Comparison of ENCODE assay signal across 11 cellular contexts in the genomic region with DNA sequence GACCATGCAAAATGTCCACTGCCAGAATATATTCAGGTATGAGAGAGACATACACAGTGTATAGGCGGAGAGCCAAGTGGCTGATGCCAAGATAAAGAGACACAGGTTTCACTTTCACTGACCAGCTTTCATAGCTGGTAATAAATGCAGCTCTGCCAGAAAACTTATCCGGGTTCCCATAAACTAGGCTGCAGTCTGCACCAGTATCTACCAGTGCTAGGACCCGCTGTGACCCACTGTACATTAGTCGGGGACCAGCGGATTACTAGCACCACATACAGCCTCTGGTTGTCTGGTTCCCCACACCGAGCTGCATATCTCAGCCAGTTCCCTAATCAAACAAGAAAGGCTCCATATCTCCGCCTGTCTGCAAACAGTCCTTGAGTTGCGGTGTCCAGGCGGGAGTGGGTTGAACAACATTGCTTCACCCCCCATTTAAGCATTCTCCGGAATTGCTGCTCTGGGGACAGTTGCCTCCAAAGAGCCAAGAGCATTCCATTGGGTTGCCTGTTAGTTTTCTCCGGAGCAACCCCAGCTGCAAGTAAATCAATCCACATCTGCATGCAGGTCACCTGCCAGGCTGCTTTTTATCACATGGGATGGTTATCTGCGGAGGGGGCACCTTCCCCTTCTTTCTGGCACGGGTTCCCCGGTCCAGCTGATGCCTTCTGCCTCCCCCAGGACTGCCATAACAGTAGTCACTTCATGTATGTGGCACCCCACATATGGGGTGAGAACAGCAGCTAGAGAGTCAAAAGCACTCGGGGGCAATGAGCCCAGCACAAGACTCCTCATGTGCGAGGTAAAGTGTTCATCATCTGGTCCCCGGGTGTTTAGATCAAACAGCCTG. TPM values are rescaled to one million over a fixed set of nuclear protein-coding genes. Genes with fewer than 3 reads are reported as not detected.
DNase-seq lines count a peak whose midpoint lies in the region; ATAC-seq and TF ChIP-seq lines count a peak whose summit lies in the region.
"Had no signal": no experiment of that assay in that cellular context is flagged by ENCODE, and none has a peak within 500 bp of the region (broad histone marks: within the 10 kb centered on the region; RNA-seq: fewer than 3 reads in every experiment).

No MANE protein-coding gene starts in this region.

- peaks cover 8% of the 10 kb centered on the region for H3K36me3 Mint-ChIP-seq in progenitor cell of endocrine pancreas (ENCODE audit: insufficient read depth)
- no peaks in the 10 kb centered on the region for H3K36me3 Mint-ChIP-seq in activated naive CD8-positive, alpha-beta T cell treated with anti-CD3 and anti-CD28 coated beads, Interleukin-2, amount 50 U/mL, for 24 hours (ENCODE audit: low read depth)

- no peaks in the 10 kb centered on the region for H3K36me3 ChIP-seq in Panc1 (ENCODE audit: control insufficient read depth, insufficient read depth, low read length)
- H3K36me3 ChIP-seq: HAP-1 had no signal

- CTCF ChIA-PET in Panc1 (lab: Charles Lee), result interaction anchor here (0.6 kb wide), 1 partner anchor 147 kb away, joined by 4 read pairs; no protein-coding TSS in a partner anchor

- POLR2A ChIA-PET in Panc1 (lab: Charles Lee), result no interaction called here

- ATAC-seq in Panc1 (peak; percentile 59), GM18868 (IDR thresholded peaks at IDR 0.05; ENCODE audit: unreplicated experiment) (no peak), HG03135 (IDR thresholded peaks at IDR 0.05; ENCODE audit: unreplicated experiment) (no peak)
- no peak for ATAC-seq in activated naive CD8-positive, alpha-beta T cell treated with anti-CD3 and anti-CD28 coated beads, Interleukin-2, amount 50 U/mL, for 24 hours

- H3K4me3 Mint-ChIP-seq in progenitor cell of endocrine pancreas (ENCODE audit: low read depth), result peak overlapping the region; percentile 33
- no peak overlapping the region for H3K4me3 Mint-ChIP-seq in activated naive CD8-positive, alpha-beta T cell treated with anti-CD3 and anti-CD28 coated beads, Interleukin-2, amount 50 U/mL, for 24 hours

- H3K4me3 ChIP-seq in Panc1 (ENCODE audit: low read depth in 2 of 2, low read length in 2 of 2), result peak overlapping the region; percentile 14 to 18
- H3K4me3 ChIP-seq: HAP-1 had no signal

- no peaks in the 10 kb centered on the region for H3K27me3 Mint-ChIP-seq in progenitor cell of endocrine pancreas
- H3K27me3 Mint-ChIP-seq in activated naive CD8-positive, alpha-beta T cell treated with anti-CD3 and anti-CD28 coated beads, Interleukin-2, amount 50 U/mL, for 24 hours, result no peaks in the 10 kb centered on the region

- no TSS peak for BruUV-seq in Panc1 (replicated peaks; lab: Mats Ljungman, UMichigan)

- peaks cover 15% of the 10 kb centered on the region for H3K4me1 Mint-ChIP-seq in progenitor cell of endocrine pancreas (ENCODE audit: low read depth)
- no peaks in the 10 kb centered on the region for H3K4me1 Mint-ChIP-seq in activated naive CD8-positive, alpha-beta T cell treated with anti-CD3 and anti-CD28 coated beads, Interleukin-2, amount 50 U/mL, for 24 hours

- TF ChIP-seq CTCF in Panc1 (IDR thresholded peaks at IDR 0.05) (no peak), progenitor cell of endocrine pancreas (IDR thresholded peaks at IDR 0.05; ENCODE audit: unreplicated experiment) (no peak)

- H3K4me1 ChIP-seq in Panc1 (ENCODE audit: control insufficient read depth, insufficient read depth, low read length), result peaks cover 14% of the 10 kb centered on the region; the same call in 1 of the 2 replicates
- H3K4me1 ChIP-seq: HAP-1 had no signal

- H3K27ac Mint-ChIP-seq in progenitor cell of endocrine pancreas, result no peak overlapping the region
- H3K27ac Mint-ChIP-seq in activated naive CD8-positive, alpha-beta T cell treated with anti-CD3 and anti-CD28 coated beads, Interleukin-2, amount 50 U/mL, for 24 hours, result no peak overlapping the region

- H3K27me3 ChIP-seq in Panc1 (ENCODE audit: control insufficient read depth, insufficient read depth, low read length), result no peaks in the 10 kb centered on the region

- no peaks in the 10 kb centered on the region for H3K9me3 ChIP-seq in Panc1 (ENCODE audit: control insufficient read depth, insufficient read depth, low read depth, low read length)

- in situ Hi-C loops in Panc1 (cut with HindIII; ENCODE audit: low pct_unique_long_range_greater_than_20kb, low sequenced_read_pairs), result no loop called here

- H3K27ac ChIP-seq in Panc1 (ENCODE audit: low read length), result no peak overlapping the region

- H3K9me3 Mint-ChIP-seq in progenitor cell of endocrine pancreas (ENCODE audit: low read depth), result peaks cover 3% of the 10 kb centered on the region
- H3K9me3 Mint-ChIP-seq in activated naive CD8-positive, alpha-beta T cell treated with anti-CD3 and anti-CD28 coated beads, Interleukin-2, amount 50 U/mL, for 24 hours, result no peaks in the 10 kb centered on the region

- intact Hi-C loops in Panc1 (cut with micrococcal nuclease; ENCODE audit: unreplicated experiment), result no loop called here

- DNase-seq in DMS53 treated with DMSO at 0.1 percent for 48 hours (lab: John Stamatoyannopoulos, UW; ENCODE audit: unreplicated experiment) (peak; percentile 67), Panc1 (ENCODE audit: low read depth, low spot score) (no peak), fibroblast of gingiva (ENCODE audit: low read depth) (peak; percentile 49), progenitor cell of endocrine pancreas (ENCODE audit: low spot score, unreplicated experiment) (no peak), NCI-H1436 (lab: John Stamatoyannopoulos, UW) (no peak)
- DNase-seq in activated naive CD8-positive, alpha-beta T cell treated with anti-CD3 and anti-CD28 coated beads, Interleukin-2, amount 50 U/mL, for 24 hours, result no peak

RNA-seq across cellular contexts. Expression of a gene that starts 18.0 kb away (rescaled TPM):
- 9.5 TPM for total RNA-seq in Panc1 (2021; ENCODE audit: unreplicated experiment)
- 5.5 TPM for polyA plus RNA-seq in Panc1 (2012; ENCODE audit: insufficient read length)
- total RNA-seq in progenitor cell of endocrine pancreas, result 50.1 and 56.9 TPM in 2 replicates

RNA-seq across cellular contexts. Expression of a gene that starts 21.3 kb away (rescaled TPM):
- total RNA-seq in Panc1 (2021; ENCODE audit: unreplicated experiment) (6.2 TPM), progenitor cell of endocrine pancreas (13.5 and 17.3 TPM in 2 replicates)
- 4.0 TPM for polyA plus RNA-seq in Panc1 (2012; ENCODE audit: insufficient read length)

RNA-seq across cellular contexts. Expression of a gene that starts 21.4 kb away (rescaled TPM):
- 0.23 TPM for total RNA-seq in Panc1 (2021; ENCODE audit: unreplicated experiment)
- 0.27 TPM for polyA plus RNA-seq in Panc1 (2012; ENCODE audit: insufficient read length)
- total RNA-seq in progenitor cell of endocrine pancreas, result 1.2 and 1.6 TPM in 2 replicates
- total RNA-seq: mesenteric fat pad; T-helper 2 cell treated with Interferon-gamma antibody and Interleukin-4, amounts not matched to agents 100 ng/mL and 5 ng/mL, for 36 hours had no signal

Comparison
In these comparisons a context has a peak if more than half of its experiments do, and no peak if none do; other contexts are left out.
1. DNase-seq: peak in DMS53 treated with DMSO at 0.1 percent for 48 hours (single experiment) and fibroblast of gingiva (single experiment); none in Panc1 (single experiment), progenitor cell of endocrine pancreas (single experiment), activated naive CD8-positive, alpha-beta T cell treated with anti-CD3 and anti-CD28 coated beads, Interleukin-2, amount 50 U/mL, for 24 hours (single experiment) and NCI-H1436 (single experiment).